17 cellular contexts compared by ENCODE assay signal in the genomic region with DNA sequence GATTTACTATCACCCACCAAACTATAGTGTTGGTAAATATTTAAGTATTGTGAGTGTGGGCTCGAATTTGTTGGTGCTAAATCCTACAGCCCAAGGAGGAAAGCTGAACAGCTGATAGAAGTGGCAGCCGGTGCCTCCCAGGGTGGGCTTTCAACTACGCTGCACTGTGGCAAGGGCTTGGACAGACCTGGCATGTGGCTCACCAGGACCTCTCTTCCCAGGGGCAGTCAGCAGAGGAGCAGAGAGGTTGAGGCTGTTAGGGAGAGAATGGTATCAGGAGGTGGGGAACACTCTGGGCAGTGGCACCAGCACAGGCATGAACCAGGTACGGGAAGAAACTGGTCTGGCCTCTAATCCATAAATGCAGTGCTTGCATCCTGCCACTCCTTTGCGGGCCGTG. TPM values are rescaled to one million over a fixed set of nuclear protein-coding genes. Genes with fewer than 3 reads are reported as not detected.
A peak's percentile ranks its signal among the peaks of the same experiment; 100 is the strongest.
DNase-seq lines count a peak whose midpoint lies in the region; ATAC-seq and TF ChIP-seq lines count a peak whose summit lies in the region.
"Had no signal": no experiment of that assay in that cellular context is flagged by ENCODE, and none has a peak within 500 bp of the region (broad histone marks: within the 10 kb centered on the region; RNA-seq: fewer than 3 reads in every experiment).

No MANE protein-coding gene starts in this region.

- H3K4me1 ChIP-seq in RWPE2 (ENCODE audit: insufficient read depth, poor library complexity, severe bottlenecking), result no peaks in the 10 kb centered on the region
- H3K4me1 ChIP-seq in upper lobe of right lung, result no peaks in the 10 kb centered on the region

- peak overlapping the region; percentile 63 for H3K27ac Mint-ChIP-seq in nephron progenitor cell
- H3K27ac Mint-ChIP-seq: CD4-positive, alpha-beta memory T cell; GM23338 had no signal

- H3K27ac ChIP-seq in RWPE1 (peak overlapping the region; percentile 42), RWPE2 (ENCODE audit: poor library complexity, severe bottlenecking) (no peak overlapping the region), upper lobe of right lung (no peak overlapping the region)

- H3K27me3 ChIP-seq in RWPE2 (ENCODE audit: insufficient read depth, poor library complexity, severe bottlenecking) (no peaks in the 10 kb centered on the region), upper lobe of right lung (no peaks in the 10 kb centered on the region)

- CTCF ChIA-PET in RWPE1 (lab: Yijun Ruan, JAX), result interaction anchor here (0.7 kb wide), 1 partner anchor 37 kb away, joined by 3 read pairs; no protein-coding TSS in a partner anchor

- intact Hi-C loops in upper lobe of right lung (cut with DNase I), result no loop called here

- ATAC-seq in RWPE2 (ENCODE audit: low read depth), result no peak
- ATAC-seq in upper lobe of right lung, result no peak
- ATAC-seq in activated T-cell treated with anti-CD3 and anti-CD28 coated beads, Interleukin-2, amount 50 U/mL, for 4 hours, result no peak
- ATAC-seq: GM23338, HCT116 had no signal

- H3K9me3 ChIP-seq in RWPE2 (ENCODE audit: severe bottlenecking) (no peaks in the 10 kb centered on the region), upper lobe of right lung (no peaks in the 10 kb centered on the region)

- no peak for TF ChIP-seq CTCF in RWPE1 (conservative IDR thresholded peaks at IDR 0.05; ENCODE audit: low read depth)
- no peak for TF ChIP-seq CTCF in RWPE2 (IDR thresholded peaks at IDR 0.05; ENCODE audit: poor library complexity, severe bottlenecking)
- no peak for TF ChIP-seq CTCF in nephron progenitor cell (IDR thresholded peaks at IDR 0.05)
- TF ChIP-seq CTCF in upper lobe of right lung (IDR thresholded peaks at IDR 0.05), result no peak

- no peak overlapping the region for H3K4me3 Mint-ChIP-seq in nephron progenitor cell
- no peak overlapping the region for H3K4me3 Mint-ChIP-seq in activated T-cell treated with anti-CD3 and anti-CD28 coated beads, Interleukin-2, amount 50 U/mL, for 4 hours
- H3K4me3 Mint-ChIP-seq: CD4-positive, alpha-beta memory T cell; GM23338; H9 had no signal

- no peaks in the 10 kb centered on the region for H3K9me3 Mint-ChIP-seq in nephron progenitor cell
- H3K9me3 Mint-ChIP-seq in activated T-cell treated with anti-CD3 and anti-CD28 coated beads, Interleukin-2, amount 50 U/mL, for 4 hours, result no peaks in the 10 kb centered on the region
- H3K9me3 Mint-ChIP-seq: CD4-positive, alpha-beta memory T cell; GM23338; H9 had no signal

- POLR2A ChIA-PET in RWPE1 (lab: Yijun Ruan, JAX; ENCODE audit: low non-redundant PET), result no interaction called here

- H3K36me3 ChIP-seq in RWPE2 (ENCODE audit: low read depth), result peaks cover 27% of the 10 kb centered on the region
- no peaks in the 10 kb centered on the region for H3K36me3 ChIP-seq in upper lobe of right lung

- no peaks in the 10 kb centered on the region for H3K36me3 Mint-ChIP-seq in nephron progenitor cell (ENCODE audit: low read depth)
- no peaks in the 10 kb centered on the region for H3K36me3 Mint-ChIP-seq in activated T-cell treated with anti-CD3 and anti-CD28 coated beads, Interleukin-2, amount 50 U/mL, for 4 hours (ENCODE audit: insufficient read depth)
- H3K36me3 Mint-ChIP-seq: CD4-positive, alpha-beta memory T cell had no signal

- H3K27me3 Mint-ChIP-seq in nephron progenitor cell (ENCODE audit: low read depth, poor library complexity), result peaks cover 35% of the 10 kb centered on the region
- H3K27me3 Mint-ChIP-seq in activated T-cell treated with anti-CD3 and anti-CD28 coated beads, Interleukin-2, amount 50 U/mL, for 4 hours (ENCODE audit: low read depth), result peaks cover 4% of the 10 kb centered on the region

- H3K4me1 Mint-ChIP-seq in nephron progenitor cell, result peaks cover 13% of the 10 kb centered on the region
- H3K4me1 Mint-ChIP-seq in activated T-cell treated with anti-CD3 and anti-CD28 coated beads, Interleukin-2, amount 50 U/mL, for 4 hours (ENCODE audit: low read depth), result no peaks in the 10 kb centered on the region
- H3K4me1 Mint-ChIP-seq: CD4-positive, alpha-beta memory T cell; GM23338 had no signal

- H3K4me3 ChIP-seq in RWPE2 (ENCODE audit: severe bottlenecking), result no peak overlapping the region
- no peak overlapping the region for H3K4me3 ChIP-seq in upper lobe of right lung
- H3K4me3 ChIP-seq: GM23338 had no signal

- DNase-seq in RWPE1 (ENCODE audit: low spot score), result no peak
- DNase-seq in RWPE2 (ENCODE audit: low spot score), result peak; percentile 21
- no peak for DNase-seq in nephron progenitor cell
- peak; percentile 31 for DNase-seq in upper lobe of right lung
- DNase-seq in NCI-H146 treated with DMSO at 0.1 percent for 48 hours (lab: John Stamatoyannopoulos, UW; ENCODE audit: unreplicated experiment), result no peak
- DNase-seq in activated T-cell treated with anti-CD3 and anti-CD28 coated beads, Interleukin-2, amount 50 U/mL, for 4 hours, result no peak
- DNase-seq: C1 segment of cervical spinal cord; Calu3; CD4-positive, alpha-beta memory T cell; COR-L47; DMS53; DMS79 treated with DMSO at 0.1 percent for 48 hours; GF-D8; H9 had no signal

RNA-seq across cellular contexts. Expression of a gene that starts 44.6 kb away (rescaled TPM):
- 22.0 TPM for total RNA-seq in upper lobe of right lung
- total RNA-seq in activated T-cell treated with anti-CD3 and anti-CD28 coated beads, Interleukin-2, amount 50 U/mL, for 4 hours, result under 1 TPM; 0.03 to 0.08 (median 0.05) TPM
- total RNA-seq: A673 had no signal

Comparison
In these comparisons a context has a peak if more than half of its experiments do, and no peak if none do; other contexts are left out.
1. DNase-seq: peak in RWPE2 (single experiment) and upper lobe of right lung (single experiment); none in RWPE1 (single experiment), nephron progenitor cell (single experiment), NCI-H146 treated with DMSO at 0.1 percent for 48 hours (single experiment) and activated T-cell treated with anti-CD3 and anti-CD28 coated beads, Interleukin-2, amount 50 U/mL, for 4 hours (single experiment).
2. RNA of a gene that starts 44.6 kb away (total RNA-seq): 22.0 TPM in upper lobe of right lung (single experiment); 0.03 to 0.08 TPM in activated T-cell treated with anti-CD3 and anti-CD28 coated beads, Interleukin-2, amount 50 U/mL, for 4 hours; every median in the first group is over 10 times any median in the second.